1 cellular context compared by ENCODE assay signal in the genomic region with DNA sequence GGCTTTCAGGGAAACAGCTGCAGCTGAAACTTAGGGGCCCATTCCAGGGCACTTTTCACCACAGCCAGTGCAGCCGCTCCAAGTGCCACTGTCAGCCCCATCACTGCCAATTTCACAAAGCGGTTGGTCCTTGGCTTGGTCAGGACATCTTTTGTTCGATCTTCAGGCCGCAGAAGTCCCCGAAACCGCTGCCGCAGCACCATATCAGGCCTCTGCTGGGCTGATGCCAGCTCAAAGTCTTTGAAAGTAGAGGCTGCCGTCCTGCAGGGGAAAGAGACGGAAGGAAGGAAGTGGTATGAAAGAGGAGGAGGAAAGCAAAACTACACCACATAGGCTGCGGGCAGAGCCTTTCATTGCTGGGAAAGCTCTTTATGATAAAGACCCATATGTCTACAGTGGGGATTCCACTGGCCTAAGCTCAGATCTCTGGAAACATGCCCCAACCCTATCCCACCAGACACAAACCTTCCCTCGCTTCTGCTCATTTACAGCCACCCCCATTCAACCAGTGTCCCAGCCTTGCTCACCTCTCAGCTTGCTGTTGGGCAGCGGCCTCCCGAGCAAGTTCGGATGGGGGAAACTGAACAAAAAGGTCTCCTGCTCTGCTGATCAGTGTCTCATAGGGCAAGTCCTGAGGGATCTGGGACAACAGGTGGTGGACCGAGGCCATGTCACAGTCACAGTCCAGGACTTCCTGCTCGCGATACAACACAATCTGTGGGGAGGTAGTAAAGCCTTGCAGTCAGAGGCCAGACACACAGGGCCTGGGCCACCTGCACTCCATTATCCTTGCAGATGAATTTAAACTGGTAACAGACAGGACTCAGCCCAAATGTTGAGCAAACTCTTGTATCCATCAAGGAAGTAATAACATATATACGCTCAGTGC.
A peak's percentile ranks its signal among the peaks of the same experiment; 100 is the strongest.
TF ChIP-seq lines count a peak whose summit lies in the region.

No MANE protein-coding gene starts in this region.

TF ChIP-seq in HepG2, 621 proteins besides CTCF, POLR2A, EP300 and RAD21:
- TF ChIP-seq ELF1 (CRISPR knock-in tag; IDR thresholded peaks at IDR 0.05) (no peak), MAFF (IDR thresholded peaks at IDR 0.05; ENCODE audit: low read depth, low read length) (no peak), NAIF1 (CRISPR knock-in tag; IDR thresholded peaks at IDR 0.05; ENCODE audit: borderline replicate concordance) (no peak), ZSCAN21 (CRISPR knock-in tag; IDR thresholded peaks at IDR 0.05; ENCODE audit: borderline replicate concordance) (no peak), ZFX (CRISPR knock-in tag; IDR thresholded peaks at IDR 0.05; ENCODE audit: low read depth) (no peak), POLR2AphosphoS2 (IDR thresholded peaks at IDR 0.05; ENCODE audit: low read depth, low read length) (0 out of 2 replicates have a peak, but pooled peaks have one; percentile 27), ZNF274 (CRISPR knock-in tag; IDR thresholded peaks at IDR 0.05) (0 out of 2 replicates have a peak, but pooled peaks have one; percentile 52), NFATC3 (CRISPR knock-in tag; IDR thresholded peaks at IDR 0.05) (no peak), JARID2 (CRISPR knock-in tag; IDR thresholded peaks at IDR 0.05; ENCODE audit: insufficient replicate concordance) (no peak), RBAK (CRISPR knock-in tag; IDR thresholded peaks at IDR 0.05) (no peak)
- TF ChIP-seq, protein P1, sequence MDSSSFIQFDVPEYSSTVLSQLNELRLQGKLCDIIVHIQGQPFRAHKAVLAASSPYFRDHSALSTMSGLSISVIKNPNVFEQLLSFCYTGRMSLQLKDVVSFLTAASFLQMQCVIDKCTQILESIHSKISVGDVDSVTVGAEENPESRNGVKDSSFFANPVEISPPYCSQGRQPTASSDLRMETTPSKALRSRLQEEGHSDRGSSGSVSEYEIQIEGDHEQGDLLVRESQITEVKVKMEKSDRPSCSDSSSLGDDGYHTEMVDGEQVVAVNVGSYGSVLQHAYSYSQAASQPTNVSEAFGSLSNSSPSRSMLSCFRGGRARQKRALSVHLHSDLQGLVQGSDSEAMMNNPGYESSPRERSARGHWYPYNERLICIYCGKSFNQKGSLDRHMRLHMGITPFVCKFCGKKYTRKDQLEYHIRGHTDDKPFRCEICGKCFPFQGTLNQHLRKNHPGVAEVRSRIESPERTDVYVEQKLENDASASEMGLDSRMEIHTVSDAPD (CRISPR knock-in tag; IDR thresholded peaks at IDR 0.05) = no peak
- TF ChIP-seq, protein P2, sequence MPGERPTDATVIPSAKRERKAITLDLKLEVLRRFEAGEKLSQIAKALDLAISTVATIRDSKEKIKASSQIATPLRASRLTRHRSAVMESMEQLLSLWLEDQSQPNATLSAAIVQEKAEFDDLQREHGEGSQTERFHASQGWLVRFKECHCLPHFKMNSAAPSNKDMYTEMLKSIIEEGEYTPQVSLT (CRISPR knock-in tag; IDR thresholded peaks at IDR 0.05; ENCODE audit: borderline replicate concordance, low read depth) = no peak
- TF ChIP-seq, protein P3, sequence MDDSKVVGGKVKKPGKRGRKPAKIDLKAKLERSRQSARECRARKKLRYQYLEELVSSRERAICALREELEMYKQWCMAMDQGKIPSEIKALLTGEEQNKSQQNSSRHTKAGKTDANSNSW (CRISPR knock-in tag; IDR thresholded peaks at IDR 0.05; ENCODE audit: borderline replicate concordance) = 0 out of 2 replicates have a peak, but pooled peaks have one; percentile 38
- TF ChIP-seq, protein P4, sequence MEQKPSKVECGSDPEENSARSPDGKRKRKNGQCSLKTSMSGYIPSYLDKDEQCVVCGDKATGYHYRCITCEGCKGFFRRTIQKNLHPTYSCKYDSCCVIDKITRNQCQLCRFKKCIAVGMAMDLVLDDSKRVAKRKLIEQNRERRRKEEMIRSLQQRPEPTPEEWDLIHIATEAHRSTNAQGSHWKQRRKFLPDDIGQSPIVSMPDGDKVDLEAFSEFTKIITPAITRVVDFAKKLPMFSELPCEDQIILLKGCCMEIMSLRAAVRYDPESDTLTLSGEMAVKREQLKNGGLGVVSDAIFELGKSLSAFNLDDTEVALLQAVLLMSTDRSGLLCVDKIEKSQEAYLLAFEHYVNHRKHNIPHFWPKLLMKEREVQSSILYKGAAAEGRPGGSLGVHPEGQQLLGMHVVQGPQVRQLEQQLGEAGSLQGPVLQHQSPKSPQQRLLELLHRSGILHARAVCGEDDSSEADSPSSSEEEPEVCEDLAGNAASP (CRISPR knock-in tag; IDR thresholded peaks at IDR 0.05; ENCODE audit: borderline replicate concordance) = no peak
